11 cellular contexts compared by ENCODE assay signal in genomic region chr9:94564279-94564678, GRCh38. TPM values are rescaled to one million over a fixed set of nuclear protein-coding genes. Genes with fewer than 3 reads are reported as not detected.
"Had no signal": no experiment of that assay in that cellular context is flagged by ENCODE, and none has a peak within 500 bp of the region (broad histone marks: within the 10 kb centered on the region; RNA-seq: fewer than 3 reads in every experiment).

No MANE protein-coding gene starts in this region.

RNA-seq across cellular contexts. Expression of gene PCAT7, which starts 9.4 kb away (rescaled TPM):
- total RNA-seq: Right ventricle myocardium inferior, SJCRH30, T-cell had no signal
- polyA plus RNA-seq: SK-N-SH had no signal

RNA-seq across cellular contexts. Expression of gene FBP2, which starts 29.3 kb away (rescaled TPM):
- total RNA-seq: OCI-LY7, PC-3, PC-9, Peyer's patch, RPMI7951, SJCRH30, SJSA1, SK-MEL-5, T-cell had no signal
- polyA plus RNA-seq: SK-N-SH had no signal
